Comparison of ENCODE assay signal across 8 cellular contexts in genomic region chr21:44337941-44338895, GRCh38. TPM values are rescaled to one million over a fixed set of nuclear protein-coding genes. Genes with fewer than 3 reads are reported as not detected.
DNase-seq lines count a peak whose midpoint lies in the region; ATAC-seq and TF ChIP-seq lines count a peak whose summit lies in the region.

No MANE protein-coding gene starts in this region.

- H3K27ac Mint-ChIP-seq in CD14-positive monocyte: peak overlapping the region in 5 of 7 donors; percentile 50 to 86 (median 70)

- H3K9ac ChIP-seq in NT2/D1 (ENCODE audit: insufficient read length, low read depth): peak overlapping the region; percentile 79

- H3K27me3 ChIP-seq in NT2/D1 (ENCODE audit: insufficient read depth, insufficient read length) (no peaks in the 10 kb centered on the region), right atrium auricular region (no peaks in the 10 kb centered on the region)

- H3K27me3 Mint-ChIP-seq in CD14-positive monocyte (ENCODE audit: low read depth in 3 of 3): peaks cover 3 to 8% (median 3%) of the 10 kb centered on the region in 3 donors

- CTCF ChIA-PET in HEK293 (lab: Yijun Ruan, JAX): interaction anchor here (0.7 to 1.7 kb wide), 5 partner anchors 9 to 116 kb away, joined by 3 to 11 read pairs (median 4); no protein-coding TSS in a partner anchor

- peaks cover 9% of the 10 kb centered on the region for H3K4me1 ChIP-seq in HEK293 (ENCODE audit: control insufficient read depth, insufficient read depth, low read length)
- peaks cover 24% of the 10 kb centered on the region for H3K4me1 ChIP-seq in NT2/D1 (ENCODE audit: insufficient read depth, insufficient read length)
- peaks cover 0 to 18% of the 10 kb centered on the region in 2 donors for H3K4me1 ChIP-seq in right atrium auricular region

- TF ChIP-seq CTCF in CD14-positive monocyte (IDR thresholded peaks at IDR 0.05) (no peak), HEK293 (tag by site-specific recombination; IDR thresholded peaks at IDR 0.05) (peak; percentile 86), astrocyte of the spinal cord (IDR thresholded peaks at IDR 0.05; ENCODE audit: low read depth, low read length) (peak; percentile 50), right atrium auricular region (IDR thresholded peaks at IDR 0.05) (peak in 1 of 2 donors; percentile 58)

- H3K27ac ChIP-seq in HEK293 (ENCODE audit: extremely low read depth, low read depth, low read length) (no peak overlapping the region), right atrium auricular region (peak overlapping the region; percentile 75 to 95)

- intact Hi-C loops in CD14-positive monocyte (cut with micrococcal nuclease) (loop anchor here (2.0 to 10.0 kb wide), 7 partner anchors 37 to 1304 kb away; partner anchors contain the start of genes SUMO3 (in 2 of the 2), LRRC3 (in 1 of the 2), PCBP3 (in 1 of the 2) and PFKL (in 1 of the 2)), posterior cingulate gyrus (cut with DNase I) (loop anchor here (5.0 kb wide), 2 partner anchors 36 to 331 kb away; partner anchors contain the start of gene PFKL)

- H3K36me3 ChIP-seq in HEK293 (ENCODE audit: control insufficient read depth in 2 of 2, insufficient read depth in 1 of 2, low read length in 2 of 2) (peaks cover 0 to 4% of the 10 kb centered on the region in 2 experiments; a peak in 1 of 3 replicates), NT2/D1 (ENCODE audit: insufficient read depth, insufficient read length, low read length) (peaks cover 33% of the 10 kb centered on the region), right atrium auricular region (peaks cover 15% of the 10 kb centered on the region)

- H3K4me1 Mint-ChIP-seq in CD14-positive monocyte: peaks cover 15% of the 10 kb centered on the region

- H3K9me3 ChIP-seq in HEK293 (ENCODE audit: control insufficient read depth, insufficient read depth, low read depth, low read length): no peaks in the 10 kb centered on the region
- H3K9me3 ChIP-seq in NT2/D1 (ENCODE audit: insufficient read depth, low read length): no peaks in the 10 kb centered on the region
- no peaks in the 10 kb centered on the region for H3K9me3 ChIP-seq in right atrium auricular region

- POLR2A ChIA-PET in HEK293 (lab: Yijun Ruan, JAX): interaction anchor here (0.6 to 2.2 kb wide), 8 partner anchors 9 to 535 kb away, joined by 3 to 11 read pairs (median 4); partner anchors contain the start of genes LRRC3, PFKL and PTTG1IP

- in situ Hi-C loops in astrocyte of the spinal cord (cut with HindIII; ENCODE audit: low sequenced_read_pairs): no loop called here

- H3K4me3 Mint-ChIP-seq in CD14-positive monocyte: peak overlapping the region in 1 of 2 donors; percentile 60

- peaks cover 12 to 13% of the 10 kb centered on the region in 2 donors for H3K36me3 Mint-ChIP-seq in CD14-positive monocyte

- no peak for ATAC-seq in HG02884 (IDR thresholded peaks at IDR 0.05; ENCODE audit: unreplicated experiment)

- DNase-seq in CD14-positive monocyte (ENCODE audit: low spot score): no peak
- peak; percentile 30 for DNase-seq in NT2/D1 (ENCODE audit: low read depth, low spot score)
- DNase-seq in astrocyte of the spinal cord (ENCODE audit: low read depth, low spot score): peak; percentile 47
- peak; percentile 76 for DNase-seq in right atrium auricular region (ENCODE audit: low spot score)
- peak in 8 of 10 donors; percentile 40 to 94 (median 59) for DNase-seq in posterior cingulate gyrus
- no peak for DNase-seq in stimulated activated CD4-positive, alpha-beta T cell treated with anti-CD3 and anti-CD28 coated beads, Interleukin-12 subunit alpha, Interleukin-12 subunit beta, amount 100 ng/mL, for 4 hours

- peaks cover 0 to 1% (median 0%) of the 10 kb centered on the region in 7 donors for H3K9me3 Mint-ChIP-seq in CD14-positive monocyte

- peak overlapping the region; percentile 28 for H3K4me3 ChIP-seq in HEK293 (ENCODE audit: low read depth, low read length)
- H3K4me3 ChIP-seq in NT2/D1 (ENCODE audit: insufficient read length, low read depth): peak overlapping the region; percentile 36
- H3K4me3 ChIP-seq in astrocyte of the spinal cord (ENCODE audit: low read depth, low read length): peak overlapping the region; percentile 42
- peak overlapping the region; percentile 40 to 93 for H3K4me3 ChIP-seq in right atrium auricular region

TF ChIP-seq in HEK293, 187 proteins besides CTCF, POLR2A, EP300 and RAD21 (continues in another document):
- TF ChIP-seq ZNF132 (tag by site-specific recombination; IDR thresholded peaks at IDR 0.05; ENCODE audit: borderline replicate concordance) (no peak), ZNF530 (tag by site-specific recombination; IDR thresholded peaks at IDR 0.05; ENCODE audit: low read depth) (no peak), ZNF768 (tag by site-specific recombination; IDR thresholded peaks at IDR 0.05) (no peak), ZSCAN16 (tag by site-specific recombination; IDR thresholded peaks at IDR 0.05) (no peak), ZNF513 (tag by site-specific recombination; IDR thresholded peaks at IDR 0.05) (no peak), ZSCAN30 (tag by site-specific recombination; IDR thresholded peaks at IDR 0.05) (no peak), ZFHX2 (tag by site-specific recombination; conservative IDR thresholded peaks at IDR 0.05) (peak; percentile 77), ZNF404 (tag by site-specific recombination; IDR thresholded peaks at IDR 0.05) (no peak), ZNF76 (tag by site-specific recombination; IDR thresholded peaks at IDR 0.05; ENCODE audit: borderline replicate concordance, low read depth) (no peak), KLF9 (tag by site-specific recombination; IDR thresholded peaks at IDR 0.05; ENCODE audit: low read depth) (no peak), ZNF433 (tag by site-specific recombination; IDR thresholded peaks at IDR 0.05; ENCODE audit: low read depth) (no peak), ZBTB11 (tag by site-specific recombination; conservative IDR thresholded peaks at IDR 0.05; ENCODE audit: low read depth) (no peak)
- TF ChIP-seq, protein P1, sequence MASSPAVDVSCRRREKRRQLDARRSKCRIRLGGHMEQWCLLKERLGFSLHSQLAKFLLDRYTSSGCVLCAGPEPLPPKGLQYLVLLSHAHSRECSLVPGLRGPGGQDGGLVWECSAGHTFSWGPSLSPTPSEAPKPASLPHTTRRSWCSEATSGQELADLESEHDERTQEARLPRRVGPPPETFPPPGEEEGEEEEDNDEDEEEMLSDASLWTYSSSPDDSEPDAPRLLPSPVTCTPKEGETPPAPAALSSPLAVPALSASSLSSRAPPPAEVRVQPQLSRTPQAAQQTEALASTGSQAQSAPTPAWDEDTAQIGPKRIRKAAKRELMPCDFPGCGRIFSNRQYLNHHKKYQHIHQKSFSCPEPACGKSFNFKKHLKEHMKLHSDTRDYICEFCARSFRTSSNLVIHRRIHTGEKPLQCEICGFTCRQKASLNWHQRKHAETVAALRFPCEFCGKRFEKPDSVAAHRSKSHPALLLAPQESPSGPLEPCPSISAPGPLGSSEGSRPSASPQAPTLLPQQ (tag by site-specific recombination; IDR thresholded peaks at IDR 0.05): peak; percentile 60; the same call in 1 of the 2 replicates

RNA-seq across cellular contexts. Expression of gene CFAP410, which starts 1.0 kb away (rescaled TPM):
- 10 to 100 TPM; 14.8 to 17.3 TPM for polyA plus RNA-seq in CD14-positive monocyte
- 10 to 100 TPM; 21.4 to 23.2 TPM for total RNA-seq in right atrium auricular region

RNA-seq across cellular contexts. Expression of gene TRPM2, which starts 15.2 kb away (rescaled TPM):
- 10 to 100 TPM in 1 of 2 donors, 1 to 10 TPM in 1; 7.6 to 12.2 TPM for polyA plus RNA-seq in CD14-positive monocyte
- total RNA-seq in right atrium auricular region: under 1 TPM; 0.75 to 0.89 TPM

RNA-seq across cellular contexts. Expression of gene PFKL, which starts 38.4 kb away (rescaled TPM):
- 100 to 1,000 TPM; 105 to 113 TPM for polyA plus RNA-seq in CD14-positive monocyte
- 10 to 100 TPM; 28.0 to 45.7 TPM for total RNA-seq in right atrium auricular region

RNA-seq across cellular contexts. Expression of gene AIRE, which starts 52.5 kb away (rescaled TPM):
- not detected for polyA plus RNA-seq in CD14-positive monocyte
- not detected for total RNA-seq in right atrium auricular region

Comparison
In these comparisons a context has a peak if more than half of its experiments do, and no peak if none do; other contexts are left out.
1. DNase-seq: peak in NT2/D1 (single experiment), astrocyte of the spinal cord (single experiment), right atrium auricular region (single experiment) and posterior cingulate gyrus (8 of 10); none in CD14-positive monocyte (single experiment) and stimulated activated CD4-positive, alpha-beta T cell treated with anti-CD3 and anti-CD28 coated beads, Interleukin-12 subunit alpha, Interleukin-12 subunit beta, amount 100 ng/mL, for 4 hours (single experiment).
2. Peak in every context shown above with its lines, with median percentiles within 50 percentile points of each other: H3K4me3 ChIP-seq.